26 cellular contexts compared by ENCODE assay signal in the genomic region with DNA sequence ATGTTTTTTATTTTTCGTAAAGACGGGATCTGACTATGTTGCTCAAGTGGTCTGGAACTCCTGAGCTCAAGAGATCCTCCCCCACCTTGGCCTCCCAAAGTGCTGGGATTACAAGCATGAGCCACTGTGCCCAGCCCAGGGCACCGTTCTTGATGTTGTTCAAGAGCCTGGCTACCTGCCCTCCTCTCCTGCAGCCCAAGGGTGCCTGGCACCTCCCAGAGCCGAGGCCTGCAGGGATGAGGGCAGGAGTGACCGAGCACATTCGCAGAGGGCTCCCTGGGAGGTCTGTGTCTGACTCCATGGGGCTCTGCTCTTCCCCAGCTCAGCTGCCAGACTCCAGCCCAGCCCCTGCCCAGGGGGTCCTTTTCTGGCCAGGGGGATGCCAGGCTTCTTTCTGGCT. TPM values are rescaled to one million over a fixed set of nuclear protein-coding genes. Genes with fewer than 3 reads are reported as not detected.
DNase-seq lines count a peak whose midpoint lies in the region; ATAC-seq and TF ChIP-seq lines count a peak whose summit lies in the region.
"Had no signal": no experiment of that assay in that cellular context is flagged by ENCODE, and none has a peak within 500 bp of the region (broad histone marks: within the 10 kb centered on the region; RNA-seq: fewer than 3 reads in every experiment).

No MANE protein-coding gene starts in this region.

- H3K4me1 ChIP-seq in KMS-11 (ENCODE audit: low read depth, poor library complexity, severe bottlenecking) (peaks cover 68% of the 10 kb centered on the region), SJCRH30 (peaks cover 49% of the 10 kb centered on the region), osteoblast (ENCODE audit: insufficient read depth, low read length) (peaks cover 5% of the 10 kb centered on the region), lower lobe of right lung (peaks cover 21% of the 10 kb centered on the region)

- H3K27ac ChIP-seq in KMS-11 (peak overlapping the region; percentile 91; the same call in 1 of the 2 replicates), SJCRH30 (peak overlapping the region; percentile 88; the same call in 1 of the 2 replicates), osteoblast (ENCODE audit: low read depth, low read length) (no peak overlapping the region), lower lobe of right lung (no peak overlapping the region)
- H3K27ac ChIP-seq: HL-60 had no signal

- peaks cover 67% of the 10 kb centered on the region for H3K79me2 ChIP-seq in KMS-11 (ENCODE audit: insufficient read depth, low read depth)
- H3K79me2 ChIP-seq in osteoblast (ENCODE audit: insufficient read depth, low read length), result no peaks in the 10 kb centered on the region

- TF ChIP-seq CTCF in KMS-11 (conservative IDR thresholded peaks at IDR 0.05; ENCODE audit: low read depth, low read length), result no peak
- TF ChIP-seq CTCF in osteoblast (IDR thresholded peaks at IDR 0.05; ENCODE audit: extremely low read depth, low read depth, low read length), result no peak
- no peak for TF ChIP-seq CTCF in lower lobe of right lung (IDR thresholded peaks at IDR 0.05)

- ATAC-seq in lower lobe of right lung (no peak), HG03520 (IDR thresholded peaks at IDR 0.05; ENCODE audit: unreplicated experiment) (no peak)

- H2AFZ ChIP-seq in KMS-11 (ENCODE audit: low read depth), result no peak overlapping the region
- no peak overlapping the region for H2AFZ ChIP-seq in osteoblast (ENCODE audit: low read length)

- H3K9ac ChIP-seq in KMS-11, result no peak overlapping the region

- H4K20me1 ChIP-seq in KMS-11 (ENCODE audit: insufficient read depth), result no peaks in the 10 kb centered on the region
- H4K20me1 ChIP-seq in osteoblast (ENCODE audit: insufficient read depth, low read length), result no peaks in the 10 kb centered on the region

- no peak overlapping the region; the same call in 1 of the 2 replicates for H3K4me2 ChIP-seq in KMS-11
- no peak overlapping the region for H3K4me2 ChIP-seq in osteoblast (ENCODE audit: insufficient read depth, low read length)

- H3K27me3 ChIP-seq in KMS-11 (ENCODE audit: insufficient read depth, low read depth) (no peaks in the 10 kb centered on the region), SJCRH30 (no peaks in the 10 kb centered on the region), osteoblast (ENCODE audit: insufficient read depth, low read length) (no peaks in the 10 kb centered on the region), lower lobe of right lung (ENCODE audit: low read depth) (no peaks in the 10 kb centered on the region)
- H3K27me3 ChIP-seq: MG63 had no signal

- no peaks in the 10 kb centered on the region for H3K9me3 ChIP-seq in SJCRH30 (replicated peaks)
- H3K9me3 ChIP-seq in osteoblast (ENCODE audit: low read depth, low read length), result no peaks in the 10 kb centered on the region
- H3K9me3 ChIP-seq in lower lobe of right lung, result no peaks in the 10 kb centered on the region
- H3K9me3 ChIP-seq: MG63 had no signal

- H3K4me3 ChIP-seq in KMS-11 (IDR thresholded peaks at IDR 0.05; ENCODE audit: insufficient read depth, low read depth, low read length), result no peak overlapping the region
- no peak overlapping the region for H3K4me3 ChIP-seq in SJCRH30
- H3K4me3 ChIP-seq in osteoblast (ENCODE audit: insufficient read depth, low read length), result no peak overlapping the region
- H3K4me3 ChIP-seq in lower lobe of right lung, result no peak overlapping the region
- H3K4me3 ChIP-seq: MG63 had no signal

- H3K36me3 ChIP-seq in KMS-11 (ENCODE audit: insufficient read depth) (no peaks in the 10 kb centered on the region), SJCRH30 (no peaks in the 10 kb centered on the region), osteoblast (ENCODE audit: insufficient read depth, low read length) (no peaks in the 10 kb centered on the region), lower lobe of right lung (no peaks in the 10 kb centered on the region)
- H3K36me3 ChIP-seq: MG63 had no signal

- intact Hi-C loops in lower lobe of right lung (cut with DNase I), result no loop called here

- DNase-seq in SJCRH30, result peak; percentile 54 to 55
- peak; percentile 41 for DNase-seq in osteoblast (ENCODE audit: insufficient read length, low spot score, missing footprints)
- DNase-seq in lower lobe of right lung, result no peak
- no peak for DNase-seq in activated naive CD4-positive, alpha-beta T cell treated with anti-CD3 and anti-CD28 coated beads, Interleukin-2, amount 50 U/mL, for 16 hours
- DNase-seq in NCI-H774 (lab: John Stamatoyannopoulos, UW), result no peak
- DNase-seq: AML-193; CD4-positive, CD25-positive, alpha-beta regulatory T cell; DMS153; EL; GOT3; HFFc6; Kasumi-1; MG63; NCI-H1092; NCI-H146; NCI-H2029 treated with DMSO at 0.1 percent for 48 hours; NCI-H2171 treated with DMSO at 0.1 percent for 48 hours; NCI-H446 treated with DMSO at 0.1 percent for 48 hours; NCI-H69; NK-92 treated with Interleukin-12 subunit alpha and Interleukin-12 subunit beta, amount 100 ng/mL, for 24 hours; OCI-M1; T-helper 2 cell had no signal

RNA-seq across cellular contexts. Expression of a gene that starts 15.4 kb away (rescaled TPM):
- total RNA-seq in SJCRH30 (2014; rRNA removed; shearing (Covaris generic)), result 12.3 and 13.4 TPM in 2 replicates
- total RNA-seq in osteoblast, result 2.1 and 2.2 TPM in 2 replicates
- total RNA-seq in lower lobe of right lung, result 17.0 TPM

RNA-seq across cellular contexts. Expression of a gene that starts 54.2 kb away (rescaled TPM):
- total RNA-seq in SJCRH30 (2014; rRNA removed; shearing (Covaris generic)), result not detected in 2 replicates
- total RNA-seq in osteoblast, result not detected in 2 replicates
- total RNA-seq in lower lobe of right lung, result not detected
- total RNA-seq: CD4-positive, CD25-positive, alpha-beta regulatory T cell; HFFc6; HT1080 had no signal

Comparison
In these comparisons a context has a peak if more than half of its experiments do, and no peak if none do; other contexts are left out.
1. H3K27ac ChIP-seq: peak in KMS-11 (single experiment) and SJCRH30 (single experiment); none in osteoblast (single experiment) and lower lobe of right lung (single experiment).
2. DNase-seq: peak in SJCRH30 (2 of 2) and osteoblast (single experiment); none in lower lobe of right lung (single experiment), activated naive CD4-positive, alpha-beta T cell treated with anti-CD3 and anti-CD28 coated beads, Interleukin-2, amount 50 U/mL, for 16 hours (single experiment) and NCI-H774 (single experiment).